22 cellular contexts compared by ENCODE assay signal in the genomic region with DNA sequence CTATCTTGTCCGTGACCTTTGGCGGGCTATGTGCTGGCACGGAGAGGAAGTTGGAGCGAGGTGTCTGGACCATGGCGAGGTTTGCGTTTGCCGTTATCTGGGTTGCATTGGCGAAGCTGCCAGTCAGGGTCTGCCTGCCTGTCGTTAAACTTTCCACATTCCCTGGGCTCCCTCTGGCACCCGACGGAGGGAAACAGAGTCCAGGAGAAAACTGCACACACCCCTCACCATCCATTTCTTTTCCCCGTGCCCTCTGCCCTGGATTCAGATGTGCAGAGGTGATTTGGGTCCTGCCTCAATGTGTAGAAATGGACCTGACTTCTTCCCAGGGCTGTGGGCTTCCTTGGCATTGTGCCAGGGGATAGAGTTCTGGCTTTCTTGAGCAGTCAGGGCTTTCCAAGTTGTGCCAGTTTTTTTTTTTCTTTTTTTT.
"Had no signal": no experiment of that assay in that cellular context is flagged by ENCODE, and none has a peak within 500 bp of the region (broad histone marks: within the 10 kb centered on the region; RNA-seq: fewer than 3 reads in every experiment).

No MANE protein-coding gene starts in this region.

- H3K27me3 ChIP-seq: breast epithelium, neutrophil had no signal

- DNase-seq: activated CD4-positive, alpha-beta T cell treated with anti-CD3 and anti-CD28 coated beads, Interleukin-2, amount 50 U/mL, for 1 hour; activated CD4-positive, CD25-positive, alpha-beta regulatory T cell treated with anti-CD3 and anti-CD28 coated beads, Interleukin-2, amount 50 U/mL, for 72 hours; activated CD8-positive, alpha-beta memory T cell treated with anti-CD3 and anti-CD28 coated beads for 24 hours; activated CD8-positive, alpha-beta memory T cell treated with anti-CD3 and anti-CD28 coated beads, Interleukin-2, amount 50 U/mL, for 48 hours; activated effector memory CD4-positive, alpha-beta T cell treated with anti-CD3 and anti-CD28 coated beads, Interleukin-2, amount 50 U/mL, for 16 hours; activated naive CD4-positive, alpha-beta T cell treated with anti-CD3 and anti-CD28 coated beads, Interleukin-2, amount 50 U/mL, for 16 hours; activated T-cell treated with anti-CD3 and anti-CD28 coated beads, Interleukin-2, amount 50 U/mL, for 48 hours; cerebellar nuclear complex; effector CD4-positive, alpha-beta T cell; head of caudate nucleus; natural killer cell; stimulated activated CD4-positive, alpha-beta T cell treated with anti-CD3 and anti-CD28 coated beads, Interleukin-12 subunit alpha, Interleukin-12 subunit beta, amount 100 ng/mL, for 4 hours; stimulated activated CD4-positive, alpha-beta T cell treated with anti-CD3 and anti-CD28 coated beads, Interleukin-1b, Interleukin-23, amount 100 ng/mL, for 48 hours; stimulated activated naive CD4-positive, alpha-beta T cell treated with Interleukin-2 at 50 U/mL for 16 hours; T1000; tibial artery had no signal

- ATAC-seq: natural killer cell had no signal

- H3K27ac ChIP-seq: breast epithelium, neutrophil, parathyroid adenoma, tibial artery had no signal

- H3K79me2 ChIP-seq: parathyroid adenoma had no signal

- H3K36me3 ChIP-seq: breast epithelium, neutrophil, tibial artery had no signal

- H3K4me3 ChIP-seq: breast epithelium, tibial artery had no signal

- H3K27ac Mint-ChIP-seq: natural killer cell had no signal

- FAIRE-seq: astrocyte, frontal cortex, urothelium cell line had no signal

- H3K4me3 Mint-ChIP-seq: natural killer cell had no signal

- H3K9me3 Mint-ChIP-seq: natural killer cell had no signal

- H3K9ac ChIP-seq: parathyroid adenoma had no signal

- H3K4me1 ChIP-seq: breast epithelium, parathyroid adenoma, tibial artery had no signal

- H3K36me3 Mint-ChIP-seq: natural killer cell had no signal

- H3K9me3 ChIP-seq: neutrophil, tibial artery had no signal

- H2AFZ ChIP-seq: parathyroid adenoma had no signal

- H3K4me1 Mint-ChIP-seq: natural killer cell had no signal
